29 cellular contexts compared by ENCODE assay signal in genomic region chr16:86167061-86167460, GRCh38.
"Had no signal": no experiment of that assay in that cellular context is flagged by ENCODE, and none has a peak within 500 bp of the region (broad histone marks: within the 10 kb centered on the region; RNA-seq: fewer than 3 reads in every experiment).

No MANE protein-coding gene starts in this region.

- H3K36me3 ChIP-seq: adrenal gland, ascending aorta, breast epithelium, cardiac muscle cell, esophagus muscularis mucosa had no signal

- H3K9me3 ChIP-seq: adrenal gland had no signal

- H3K4me1 ChIP-seq: adrenal gland, ascending aorta, breast epithelium, esophagus muscularis mucosa had no signal

- H3K4me3 ChIP-seq: adrenal gland, ascending aorta, breast epithelium, cardiac muscle cell, coronary artery, dorsolateral prefrontal cortex, esophagus muscularis mucosa had no signal

- H3K27me3 ChIP-seq: adrenal gland, ascending aorta, cardiac muscle cell, esophagus muscularis mucosa had no signal

- H3K27ac ChIP-seq: adrenal gland, ascending aorta, breast epithelium, cardiac muscle cell, coronary artery, dorsolateral prefrontal cortex, esophagus muscularis mucosa had no signal

- DNase-seq: activated CD4-positive, alpha-beta memory T cell treated with anti-CD3 and anti-CD28 coated beads for 36 hours; activated CD4-positive, alpha-beta T cell treated with anti-CD3 and anti-CD28 coated beads for 36 hours; activated CD4-positive, alpha-beta T cell treated with anti-CD3 and anti-CD28 coated beads, Interleukin-2, amount 10 ng/mL, durations not matched to agents 24 days and 14 days; activated CD4-positive, CD25-positive, alpha-beta regulatory T cell; activated CD4-positive, CD25-positive, alpha-beta regulatory T cell treated with anti-CD3 and anti-CD28 coated beads, Interleukin-2, amount 50 U/mL, for 72 hours; activated CD8-positive, alpha-beta memory T cell treated with anti-CD3 and anti-CD28 coated beads, Interleukin-2, amount 10 ng/mL, durations not matched to agents 7 days and 5 days; activated CD8-positive, alpha-beta memory T cell treated with anti-CD3 and anti-CD28 coated beads, Interleukin-2, amount 50 U/mL, for 4 hours; activated CD8-positive, alpha-beta T cell treated with anti-CD3 and anti-CD28 coated beads, Interleukin-2, amount 10 ng/mL, durations not matched to agents 7 days and 5 days; activated effector memory CD4-positive, alpha-beta T cell treated with anti-CD3 and anti-CD28 coated beads, Interleukin-2, amount 50 U/mL, for 16 hours; activated naive CD4-positive, alpha-beta T cell treated with anti-CD3 and anti-CD28 coated beads for 36 hours; activated naive CD8-positive, alpha-beta T cell treated with anti-CD3 and anti-CD28 coated beads for 36 hours; activated naive CD8-positive, alpha-beta T cell treated with anti-CD3 and anti-CD28 coated beads, Interleukin-2, amount 50 U/mL, for 24 hours; activated T-cell treated with anti-CD3 and anti-CD28 coated beads, Interleukin-2, amount 50 U/mL, for 1 hour; activated T-cell treated with anti-CD3 and anti-CD28 coated beads, Interleukin-2, amount 50 U/mL, for 48 hours; adrenal gland; central memory CD4-positive, alpha-beta T cell; cerebellar nuclear complex; dorsolateral prefrontal cortex; effector CD4-positive, alpha-beta T cell; effector memory CD8-positive, alpha-beta T cell; erythroblast; foreskin fibroblast; head of caudate nucleus; T-helper 2 cell had no signal

- ATAC-seq: activated CD4-positive, alpha-beta T cell treated with anti-CD3 and anti-CD28 coated beads for 36 hours; activated CD8-positive, alpha-beta memory T cell treated with anti-CD3 and anti-CD28 coated beads, Interleukin-2, amount 10 ng/mL, durations not matched to agents 7 days and 5 days; activated CD8-positive, alpha-beta T cell treated with anti-CD3 and anti-CD28 coated beads, Interleukin-2, amount 10 ng/mL, durations not matched to agents 7 days and 5 days; activated naive CD8-positive, alpha-beta T cell treated with anti-CD3 and anti-CD28 coated beads, Interleukin-2, amount 50 U/mL, for 24 hours; effector memory CD8-positive, alpha-beta T cell had no signal
